ENCODE assay signal across 8 cellular contexts in genomic region chr22:20016734-20017621, GRCh38. TPM values are rescaled to one million over a fixed set of nuclear protein-coding genes. Genes with fewer than 3 reads are reported as not detected.
DNase-seq lines count a peak whose midpoint lies in the region; ATAC-seq lines count a peak whose summit lies in the region.

TSS of gene ARVCF (minus strand) at chr22:20016823. CDS start at chr22:19990794, 26,029 bp downstream.

- H3K4me1 Mint-ChIP-seq in activated T-helper 2 cell treated with anti-CD3 and anti-CD28 coated beads, Interferon-gamma antibody, Interleukin-2, Interleukin-4, amounts not matched to agents 10 μg/mL and 5 μg/mL and 100 μg/mL, durations not matched to agents 14 hours and 24 hours and 36 hours (ENCODE audit: low read depth) = peaks cover 11% of the 10 kb centered on the region
- H3K4me1 Mint-ChIP-seq in naive thymus-derived CD8-positive, alpha-beta T cell = peaks cover 5 to 36% (median 32%) of the 10 kb centered on the region in 4 donors
- peaks cover 19% of the 10 kb centered on the region for H3K4me1 Mint-ChIP-seq in stimulated activated memory B cell treated with anti-CD40 and anti-IgM and Interleukin-4, amounts not matched to agents 10 μg/mL and 1 μg/mL and 100 μg/mL, for 72 hours

- POLR2A ChIA-PET in naive thymus-derived CD8-positive, alpha-beta T cell (lab: Charles Lee) = interaction anchor here (0.5 to 1.4 kb wide), 3 partner anchors 13 to 101 kb away, joined by 3 to 8 read pairs (median 5); partner anchors contain the start of gene TRMT2A

- DNase-seq in CMK (ENCODE audit: low read depth) (peak; percentile 72), RPMI8226 (peak; percentile 80), fibroblast of peridontal ligament (ENCODE audit: extremely low read depth) (peak; percentile 83)
- peak; percentile 85 for DNase-seq in Jurkat, Clone E6-1 (ENCODE audit: low read depth, low spot score)
- DNase-seq in activated T-helper 2 cell treated with anti-CD3 and anti-CD28 coated beads, Interferon-gamma antibody, Interleukin-2, Interleukin-4, amounts not matched to agents 10 μg/mL and 5 μg/mL and 100 μg/mL, durations not matched to agents 14 hours and 24 hours and 36 hours (ENCODE audit: low spot score) = peak; percentile 90
- DNase-seq in naive thymus-derived CD8-positive, alpha-beta T cell = peak; percentile 85 to 95 (median 92)

- H3K27me3 Mint-ChIP-seq in activated T-helper 2 cell treated with anti-CD3 and anti-CD28 coated beads, Interferon-gamma antibody, Interleukin-2, Interleukin-4, amounts not matched to agents 10 μg/mL and 5 μg/mL and 100 μg/mL, durations not matched to agents 14 hours and 24 hours and 36 hours (ENCODE audit: low read depth) = peaks cover 19% of the 10 kb centered on the region
- no peaks in the 10 kb centered on the region for H3K27me3 Mint-ChIP-seq in naive thymus-derived CD8-positive, alpha-beta T cell
- H3K27me3 Mint-ChIP-seq in stimulated activated memory B cell treated with anti-CD40 and anti-IgM and Interleukin-4, amounts not matched to agents 10 μg/mL and 1 μg/mL and 100 μg/mL, for 72 hours = peaks cover 9% of the 10 kb centered on the region

- peak within 1 kb of the TSS; percentile 69 for H3K4me3 ChIP-seq in Jurkat, Clone E6-1 (ENCODE audit: low read length)

- H3K9me3 Mint-ChIP-seq in activated T-helper 2 cell treated with anti-CD3 and anti-CD28 coated beads, Interferon-gamma antibody, Interleukin-2, Interleukin-4, amounts not matched to agents 10 μg/mL and 5 μg/mL and 100 μg/mL, durations not matched to agents 14 hours and 24 hours and 36 hours = no peaks in the 10 kb centered on the region
- H3K9me3 Mint-ChIP-seq in naive thymus-derived CD8-positive, alpha-beta T cell = no peaks in the 10 kb centered on the region
- H3K9me3 Mint-ChIP-seq in stimulated activated memory B cell treated with anti-CD40 and anti-IgM and Interleukin-4, amounts not matched to agents 10 μg/mL and 1 μg/mL and 100 μg/mL, for 72 hours = no peaks in the 10 kb centered on the region

- peaks cover 2% of the 10 kb centered on the region for H3K36me3 Mint-ChIP-seq in activated T-helper 2 cell treated with anti-CD3 and anti-CD28 coated beads, Interferon-gamma antibody, Interleukin-2, Interleukin-4, amounts not matched to agents 10 μg/mL and 5 μg/mL and 100 μg/mL, durations not matched to agents 14 hours and 24 hours and 36 hours (ENCODE audit: low read depth)
- no peaks in the 10 kb centered on the region for H3K36me3 Mint-ChIP-seq in naive thymus-derived CD8-positive, alpha-beta T cell
- no peaks in the 10 kb centered on the region for H3K36me3 Mint-ChIP-seq in stimulated activated memory B cell treated with anti-CD40 and anti-IgM and Interleukin-4, amounts not matched to agents 10 μg/mL and 1 μg/mL and 100 μg/mL, for 72 hours

- no peak within 1 kb of the TSS for H3K27ac Mint-ChIP-seq in activated T-helper 2 cell treated with anti-CD3 and anti-CD28 coated beads, Interferon-gamma antibody, Interleukin-2, Interleukin-4, amounts not matched to agents 10 μg/mL and 5 μg/mL and 100 μg/mL, durations not matched to agents 14 hours and 24 hours and 36 hours
- peak within 1 kb of the TSS in 8 of 10 donors; percentile 6 to 83 (median 64) for H3K27ac Mint-ChIP-seq in naive thymus-derived CD8-positive, alpha-beta T cell
- no peak within 1 kb of the TSS for H3K27ac Mint-ChIP-seq in stimulated activated memory B cell treated with anti-CD40 and anti-IgM and Interleukin-4, amounts not matched to agents 10 μg/mL and 1 μg/mL and 100 μg/mL, for 72 hours

- H3K4me3 Mint-ChIP-seq in activated T-helper 2 cell treated with anti-CD3 and anti-CD28 coated beads, Interferon-gamma antibody, Interleukin-2, Interleukin-4, amounts not matched to agents 10 μg/mL and 5 μg/mL and 100 μg/mL, durations not matched to agents 14 hours and 24 hours and 36 hours (ENCODE audit: low read depth) = peak within 1 kb of the TSS; percentile 82
- peak within 1 kb of the TSS; percentile 84 to 93 (median 89) for H3K4me3 Mint-ChIP-seq in naive thymus-derived CD8-positive, alpha-beta T cell
- H3K4me3 Mint-ChIP-seq in stimulated activated memory B cell treated with anti-CD40 and anti-IgM and Interleukin-4, amounts not matched to agents 10 μg/mL and 1 μg/mL and 100 μg/mL, for 72 hours = peak within 1 kb of the TSS; percentile 90

- ATAC-seq in GM21367 (IDR thresholded peaks at IDR 0.05; ENCODE audit: unreplicated experiment) = peak; percentile 53
- peak; percentile 68 to 74 for ATAC-seq in naive thymus-derived CD8-positive, alpha-beta T cell
- peak; percentile 82 for ATAC-seq in stimulated activated memory B cell treated with anti-CD40 and anti-IgM and Interleukin-4, amounts not matched to agents 10 μg/mL and 1 μg/mL and 100 μg/mL, for 72 hours

- intact Hi-C loops in activated T-helper 2 cell treated with anti-CD3 and anti-CD28 coated beads, Interferon-gamma antibody, Interleukin-2, Interleukin-4, amounts not matched to agents 10 μg/mL and 5 μg/mL and 100 μg/mL, durations not matched to agents 14 hours and 24 hours and 36 hours (cut with micrococcal nuclease) = no loop called here

RNA-seq across cellular contexts. Expression of gene ARVCF, which starts in this region (rescaled TPM):
- polyA plus RNA-seq in Jurkat, Clone E6-1 (2012; ENCODE audit: insufficient read depth, insufficient read length) = 12.7 TPM
- total RNA-seq in activated T-helper 2 cell treated with anti-CD3 and anti-CD28 coated beads, Interferon-gamma antibody, Interleukin-2, Interleukin-4, amounts not matched to agents 10 μg/mL and 5 μg/mL and 100 μg/mL, durations not matched to agents 14 hours and 24 hours and 36 hours = 3.4 and 3.9 TPM in 2 replicates
- 1 to 10 TPM; 4.6 to 5.1 TPM for total RNA-seq in naive thymus-derived CD8-positive, alpha-beta T cell
- polyA plus RNA-seq in naive thymus-derived CD8-positive, alpha-beta T cell = 1 to 10 TPM in 2 of 3 donors, under 1 TPM in 1; 0.53 to 1.5 (median 1.1) TPM

Comparison
In these comparisons a context has a peak if more than half of its experiments do, and no peak if none do; other contexts are left out.
1. Peak in every context shown above with its lines: DNase-seq, ATAC-seq and H3K4me3 ChIP-seq.
2. H3K27ac Mint-ChIP-seq: peak in naive thymus-derived CD8-positive, alpha-beta T cell (8 of 10); none in activated T-helper 2 cell treated with anti-CD3 and anti-CD28 coated beads, Interferon-gamma antibody, Interleukin-2, Interleukin-4, amounts not matched to agents 10 μg/mL and 5 μg/mL and 100 μg/mL, durations not matched to agents 14 hours and 24 hours and 36 hours (single experiment) and stimulated activated memory B cell treated with anti-CD40 and anti-IgM and Interleukin-4, amounts not matched to agents 10 μg/mL and 1 μg/mL and 100 μg/mL, for 72 hours (single experiment).